Comparison of ENCODE assay signal across 14 cellular contexts in genomic region chr14:93736378-93737014, GRCh38. TPM values are rescaled to one million over a fixed set of nuclear protein-coding genes. Genes with fewer than 3 reads are reported as not detected.
DNase-seq lines count a peak whose midpoint lies in the region; FAIRE-seq and TF ChIP-seq lines count a peak whose summit lies in the region.
"Had no signal": no experiment of that assay in that cellular context is flagged by ENCODE, and none has a peak within 500 bp of the region (broad histone marks: within the 10 kb centered on the region; RNA-seq: fewer than 3 reads in every experiment).

No MANE protein-coding gene starts in this region.

- TF ChIP-seq EP300 in stomach (IDR thresholded peaks at IDR 0.05), result no peak
- TF ChIP-seq EP300 in tibial nerve (IDR thresholded peaks at IDR 0.05), result no peak

- CTCF ChIA-PET in activated CD4-positive, alpha-beta memory T cell treated with anti-CD3 and anti-CD28 coated beads for 36 hours (lab: Charles Lee), result no interaction called here
- CTCF ChIA-PET in activated CD4-positive, alpha-beta memory T cell treated with anti-CD3 and anti-CD28 coated beads, Interleukin-2, amount 10 ng/mL, durations not matched to agents 7 days and 5 days (lab: Charles Lee), result no interaction called here

- H3K4me1 ChIP-seq in endodermal cell (ENCODE audit: control insufficient read depth, insufficient read depth, low read length), result no peaks in the 10 kb centered on the region
- H3K4me1 ChIP-seq in stomach, result peaks cover 0 to 9% (median 4%) of the 10 kb centered on the region in 4 donors
- H3K4me1 ChIP-seq in tibial nerve, result peaks cover 0 to 53% (median 3%) of the 10 kb centered on the region in 4 donors

- POLR2A ChIA-PET in activated CD4-positive, alpha-beta memory T cell treated with anti-CD3 and anti-CD28 coated beads for 36 hours (lab: Charles Lee), result no interaction called here
- POLR2A ChIA-PET in activated CD4-positive, alpha-beta memory T cell treated with anti-CD3 and anti-CD28 coated beads, Interleukin-2, amount 10 ng/mL, durations not matched to agents 7 days and 5 days (lab: Charles Lee), result no interaction called here

- H3K9me3 ChIP-seq in endodermal cell (ENCODE audit: control insufficient read depth, low read length) (no peaks in the 10 kb centered on the region), stomach (no peaks in the 10 kb centered on the region), tibial nerve (no peaks in the 10 kb centered on the region)
- H3K9me3 ChIP-seq: thyroid gland had no signal

- H3K4me3 Mint-ChIP-seq in activated CD4-positive, alpha-beta memory T cell treated with anti-CD3 and anti-CD28 coated beads for 36 hours, result no peak overlapping the region
- H3K4me3 Mint-ChIP-seq in activated CD4-positive, alpha-beta memory T cell treated with anti-CD3 and anti-CD28 coated beads, Interleukin-2, amount 10 ng/mL, durations not matched to agents 7 days and 5 days, result no peak overlapping the region
- no peak overlapping the region for H3K4me3 Mint-ChIP-seq in endodermal cell

- H3K4me3 ChIP-seq in LNCaP clone FGC (ENCODE audit: low read depth, low read length) (no peak overlapping the region), endodermal cell (ENCODE audit: low read length) (no peak overlapping the region), stomach (no peak overlapping the region), tibial nerve (no peak overlapping the region)
- H3K4me3 ChIP-seq: thyroid gland had no signal

- H3K27ac ChIP-seq in endodermal cell (ENCODE audit: low read depth, low read length) (no peak overlapping the region), stomach (no peak overlapping the region), tibial nerve (peak overlapping the region in 2 of 4 donors; percentile 62 to 64)
- H3K27ac ChIP-seq: thyroid gland had no signal

- H3K9ac ChIP-seq in endodermal cell (ENCODE audit: extremely low read depth, low read length, poor library complexity, severe bottlenecking), result no peak overlapping the region

- TF ChIP-seq POLR2A in stomach (IDR thresholded peaks at IDR 0.05), result no peak
- no peak for TF ChIP-seq POLR2A in H54 (IDR thresholded peaks at IDR 0.05; ENCODE audit: low read depth, low read length)
- TF ChIP-seq POLR2A in tibial nerve (IDR thresholded peaks at IDR 0.05), result no peak

- peaks cover 28% of the 10 kb centered on the region for H3K36me3 ChIP-seq in endodermal cell (ENCODE audit: control insufficient read depth, insufficient read depth, low read length)
- H3K36me3 ChIP-seq in stomach, result peaks cover 0 to 8% (median 3%) of the 10 kb centered on the region in 4 donors
- H3K36me3 ChIP-seq in tibial nerve, result peaks cover 0 to 16% (median 0%) of the 10 kb centered on the region in 3 donors
- H3K36me3 ChIP-seq: thyroid gland had no signal

- H3K4me1 Mint-ChIP-seq in activated CD4-positive, alpha-beta memory T cell treated with anti-CD3 and anti-CD28 coated beads for 36 hours (ENCODE audit: low read depth), result no peaks in the 10 kb centered on the region
- no peaks in the 10 kb centered on the region for H3K4me1 Mint-ChIP-seq in activated CD4-positive, alpha-beta memory T cell treated with anti-CD3 and anti-CD28 coated beads, Interleukin-2, amount 10 ng/mL, durations not matched to agents 7 days and 5 days
- H3K4me1 Mint-ChIP-seq in endodermal cell, result peaks cover 6% of the 10 kb centered on the region

- FAIRE-seq in H54 (lab: Jason Lieb, UNC), result no peak

- no peak overlapping the region for H3K27ac Mint-ChIP-seq in activated CD4-positive, alpha-beta memory T cell treated with anti-CD3 and anti-CD28 coated beads for 36 hours
- H3K27ac Mint-ChIP-seq in activated CD4-positive, alpha-beta memory T cell treated with anti-CD3 and anti-CD28 coated beads, Interleukin-2, amount 10 ng/mL, durations not matched to agents 7 days and 5 days, result no peak overlapping the region
- no peak overlapping the region for H3K27ac Mint-ChIP-seq in endodermal cell

- TF ChIP-seq CTCF in LNCaP clone FGC (IDR thresholded peaks at IDR 0.05; ENCODE audit: control insufficient read depth, extremely low read depth, insufficient read depth) (peak; percentile 74), endodermal cell (conservative IDR thresholded peaks at IDR 0.05) (peak; percentile 75), stomach (IDR thresholded peaks at IDR 0.05) (peak in 4 of 7 experiments; percentile 33 to 61 (median 38)), tibial nerve (IDR thresholded peaks at IDR 0.05) (no peak)

- peaks cover 7% of the 10 kb centered on the region for H3K27me3 Mint-ChIP-seq in activated CD4-positive, alpha-beta memory T cell treated with anti-CD3 and anti-CD28 coated beads for 36 hours
- peaks cover 3% of the 10 kb centered on the region for H3K27me3 Mint-ChIP-seq in activated CD4-positive, alpha-beta memory T cell treated with anti-CD3 and anti-CD28 coated beads, Interleukin-2, amount 10 ng/mL, durations not matched to agents 7 days and 5 days
- no peaks in the 10 kb centered on the region for H3K27me3 Mint-ChIP-seq in endodermal cell (ENCODE audit: insufficient read depth)

- intact Hi-C loops in activated CD4-positive, alpha-beta memory T cell treated with anti-CD3 and anti-CD28 coated beads for 36 hours (cut with micrococcal nuclease), result no loop called here
- intact Hi-C loops in stomach (cut with DNase I; ENCODE audit: low total_unique reads), result no loop called here

- H3K27me3 ChIP-seq in endodermal cell (ENCODE audit: control insufficient read depth, insufficient read depth, low read length, poor library complexity, severe bottlenecking) (no peaks in the 10 kb centered on the region), stomach (peaks cover 0 to 5% (median 0%) of the 10 kb centered on the region in 3 donors), tibial nerve (no peaks in the 10 kb centered on the region)
- H3K27me3 ChIP-seq: thyroid gland had no signal

- DNase-seq in activated CD4-positive, alpha-beta memory T cell treated with anti-CD3 and anti-CD28 coated beads for 36 hours, result peak; percentile 19
- DNase-seq in activated CD4-positive, alpha-beta memory T cell treated with anti-CD3 and anti-CD28 coated beads, Interleukin-2, amount 10 ng/mL, durations not matched to agents 7 days and 5 days, result no peak
- no peak for DNase-seq in LNCaP clone FGC (ENCODE audit: low read depth)
- peak; percentile 80 for DNase-seq in endodermal cell
- peak; percentile 41 for DNase-seq in stomach
- no peak for DNase-seq in H54 (ENCODE audit: insufficient read length, low spot score)
- no peak for DNase-seq in tibial nerve (ENCODE audit: low spot score in 2 of 2)
- DNase-seq in midbrain (lab: John Stamatoyannopoulos, UW), result no peak
- DNase-seq: cortex of kidney, EL, islet precursor cell, NCI-H2029 treated with DMSO at 0.1 percent for 48 hours, thyroid gland had no signal

- H3K36me3 Mint-ChIP-seq in activated CD4-positive, alpha-beta memory T cell treated with anti-CD3 and anti-CD28 coated beads for 36 hours, result no peaks in the 10 kb centered on the region
- no peaks in the 10 kb centered on the region for H3K36me3 Mint-ChIP-seq in activated CD4-positive, alpha-beta memory T cell treated with anti-CD3 and anti-CD28 coated beads, Interleukin-2, amount 10 ng/mL, durations not matched to agents 7 days and 5 days (ENCODE audit: low read depth)
- H3K36me3 Mint-ChIP-seq in endodermal cell (ENCODE audit: low read depth), result peaks cover 52% of the 10 kb centered on the region

- H3K9me3 Mint-ChIP-seq in activated CD4-positive, alpha-beta memory T cell treated with anti-CD3 and anti-CD28 coated beads for 36 hours, result no peaks in the 10 kb centered on the region
- H3K9me3 Mint-ChIP-seq in activated CD4-positive, alpha-beta memory T cell treated with anti-CD3 and anti-CD28 coated beads, Interleukin-2, amount 10 ng/mL, durations not matched to agents 7 days and 5 days, result no peaks in the 10 kb centered on the region
- no peaks in the 10 kb centered on the region for H3K9me3 Mint-ChIP-seq in endodermal cell

- 91 to 100% methylated on average over 2 to 9 of the region's 10 CpGs for WGBS in endodermal cell (ENCODE audit: insufficient coverage in 1 of 2, insufficient read length in 1 of 2), 2 experiments
- 60 to 82% (median 65%) methylated on average over 10 of the region's 10 CpGs for WGBS in stomach, 5 donors
- 66 to 70% methylated on average over 10 of the region's 10 CpGs for WGBS in tibial nerve, 2 donors

RNA-seq across cellular contexts. Expression of gene PRIMA1, which starts 51.8 kb away (rescaled TPM):
- not detected for total RNA-seq in activated CD4-positive, alpha-beta memory T cell treated with anti-CD3 and anti-CD28 coated beads for 36 hours
- total RNA-seq in activated CD4-positive, alpha-beta memory T cell treated with anti-CD3 and anti-CD28 coated beads, Interleukin-2, amount 10 ng/mL, durations not matched to agents 7 days and 5 days, result not detected
- 10 to 100 TPM in 1 of 2 donors, 1 to 10 TPM in 1; 10.0 to 20.8 TPM for total RNA-seq in endodermal cell
- 6.5 TPM for polyA plus RNA-seq in endodermal cell (2013, experiment 1 of 2)
- polyA plus RNA-seq in endodermal cell (2013, experiment 2 of 2), result 5.1 TPM
- 1 to 10 TPM; 1.2 to 9.8 (median 4.8) TPM for total RNA-seq in stomach
- 1 to 10 TPM; 3.8 to 9.9 (median 5.0) TPM for polyA plus RNA-seq in stomach
- 10 to 100 TPM; 21.1 to 46.8 (median 35.3) TPM for total RNA-seq in tibial nerve
- total RNA-seq: T-helper 2 cell treated with Interferon-gamma antibody and Interleukin-4, amounts not matched to agents 100 ng/mL and 5 ng/mL, for 36 hours had no signal

Comparison
In these comparisons a context has a peak if more than half of its experiments do, and no peak if none do; other contexts are left out.
1. DNase-seq: peak in activated CD4-positive, alpha-beta memory T cell treated with anti-CD3 and anti-CD28 coated beads for 36 hours (single experiment), endodermal cell (single experiment) and stomach (single experiment); none in activated CD4-positive, alpha-beta memory T cell treated with anti-CD3 and anti-CD28 coated beads, Interleukin-2, amount 10 ng/mL, durations not matched to agents 7 days and 5 days (single experiment), LNCaP clone FGC (single experiment), H54 (single experiment), tibial nerve (0 of 2) and midbrain (single experiment).
2. CTCF ChIP-seq: peak in LNCaP clone FGC (single experiment), endodermal cell (single experiment) and stomach (4 of 7); none in tibial nerve (0 of 5).